ENCODE assay signal across 8 cellular contexts in the genomic region with DNA sequence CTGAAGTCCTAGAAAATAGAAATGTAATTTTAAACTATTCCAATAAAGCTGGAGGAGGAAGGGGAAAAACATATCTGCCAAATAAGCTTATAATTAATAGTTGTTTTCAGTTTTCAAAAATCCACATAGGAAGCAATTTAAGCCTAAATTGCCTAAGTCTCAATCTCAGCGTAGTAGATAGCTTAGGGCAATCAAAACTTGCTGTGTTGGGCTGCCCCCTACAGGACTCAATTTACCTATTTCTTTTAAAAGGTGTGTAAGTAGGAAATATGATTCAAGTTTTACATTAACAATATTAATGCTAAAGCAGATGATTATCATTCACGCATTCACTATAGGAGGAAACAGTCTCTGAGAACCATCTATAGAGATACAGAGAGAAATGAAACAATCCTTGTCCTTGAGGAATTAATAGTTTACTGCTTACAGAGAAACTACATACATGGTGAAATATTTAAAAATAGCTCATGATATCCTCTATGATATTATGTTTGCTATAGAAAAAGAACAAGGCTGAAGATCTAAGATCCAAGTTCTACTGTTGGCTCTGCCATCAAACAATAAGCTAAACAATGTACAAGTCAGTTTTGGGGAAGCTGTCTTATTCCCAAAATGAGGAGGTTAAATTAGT.
DNase-seq lines count a peak whose midpoint lies in the region; TF ChIP-seq lines count a peak whose summit lies in the region.

No MANE protein-coding gene starts in this region.

- no peaks in the 10 kb centered on the region for H3K9me2 ChIP-seq in OCI-LY1 (ENCODE audit: low read depth, low read length)

- no peaks in the 10 kb centered on the region for H3K9me3 ChIP-seq in OCI-LY1 (ENCODE audit: low read length)
- H3K9me3 ChIP-seq in neutrophil = no peaks in the 10 kb centered on the region
- H3K9me3 ChIP-seq in testis = no peaks in the 10 kb centered on the region

- H3K4me1 ChIP-seq in OCI-LY1 (ENCODE audit: insufficient read depth, low read length, severe bottlenecking) = no peaks in the 10 kb centered on the region
- H3K4me1 ChIP-seq in neutrophil (ENCODE audit: control insufficient read depth in 1 of 2, insufficient read depth in 1 of 2, low read depth in 1 of 2, low read length in 1 of 2) = peaks cover 0 to 3% of the 10 kb centered on the region in 2 experiments
- H3K4me1 ChIP-seq in testis = no peaks in the 10 kb centered on the region

- no peaks in the 10 kb centered on the region for H3K36me3 ChIP-seq in OCI-LY1 (ENCODE audit: insufficient read depth, low read length)
- no peaks in the 10 kb centered on the region for H3K36me3 ChIP-seq in neutrophil
- H3K36me3 ChIP-seq in testis (ENCODE audit: low read depth, missing control alignments) = no peaks in the 10 kb centered on the region

- peak; percentile 28 for DNase-seq in NCI-H510A treated with DMSO at 0.1 percent for 48 hours (lab: John Stamatoyannopoulos, UW)
- no peak for DNase-seq in NCI-H510A (lab: John Stamatoyannopoulos, UW)
- DNase-seq in HPDE6-E6E7 (ENCODE audit: extremely low spot score) = peak; percentile 16
- DNase-seq in activated T-cell treated with anti-CD3 and anti-CD28 coated beads for 1 hour (ENCODE audit: low read depth) = peak; percentile 55
- peak; percentile 70 for DNase-seq in fibroblast of gingiva (ENCODE audit: low read depth)
- DNase-seq in testis = peak; percentile 49

- H3K79me2 ChIP-seq in OCI-LY1 (ENCODE audit: insufficient read depth, low read length) = no peaks in the 10 kb centered on the region; the same call in 1 of the 2 replicates

- intact Hi-C loops in testis (cut with DNase I; ENCODE audit: low total_unique reads) = no loop called here

- no peak overlapping the region for H3K9ac ChIP-seq in OCI-LY1 (ENCODE audit: low read length)

- no peaks in the 10 kb centered on the region for H3F3A ChIP-seq in OCI-LY1 (ENCODE audit: insufficient read depth, low read length)

- WGBS in testis, 2 donors = 68 to 72% methylated on average over 2 of the region's 2 CpGs

- H3K4me2 ChIP-seq in OCI-LY1 (ENCODE audit: low read length) = no peak overlapping the region

- no peak for TF ChIP-seq POLR2A in testis (IDR thresholded peaks at IDR 0.05)

- H3K27ac ChIP-seq in OCI-LY1 (ENCODE audit: low read depth, low read length, poor library complexity, severe bottlenecking) (no peak overlapping the region), neutrophil (no peak overlapping the region), testis (no peak overlapping the region)

- H3K4me3 ChIP-seq in OCI-LY1 (ENCODE audit: low read depth, low read length, poor library complexity, severe bottlenecking) (no peak overlapping the region), neutrophil (ENCODE audit: low read depth in 1 of 2, low read length in 1 of 2) (no peak overlapping the region), testis (no peak overlapping the region)

- TF ChIP-seq CTCF in OCI-LY1 (IDR thresholded peaks at IDR 0.05; ENCODE audit: low read length) (peak; percentile 72), neutrophil (IDR thresholded peaks at IDR 0.05) (peak; percentile 59), testis (IDR thresholded peaks at IDR 0.05) (peak in 2 of 3 experiments; percentile 32 to 53)

- H3K27me3 ChIP-seq in OCI-LY1 (ENCODE audit: insufficient read depth, low read length) (no peaks in the 10 kb centered on the region), neutrophil (no peaks in the 10 kb centered on the region), testis (no peaks in the 10 kb centered on the region)

- H4K20me1 ChIP-seq in OCI-LY1 (ENCODE audit: insufficient read depth, low read length) = no peaks in the 10 kb centered on the region

- H2AFZ ChIP-seq in OCI-LY1 (ENCODE audit: low read length) = no peak overlapping the region
